Comparison of ENCODE assay signal across 8 cellular contexts in the genomic region with DNA sequence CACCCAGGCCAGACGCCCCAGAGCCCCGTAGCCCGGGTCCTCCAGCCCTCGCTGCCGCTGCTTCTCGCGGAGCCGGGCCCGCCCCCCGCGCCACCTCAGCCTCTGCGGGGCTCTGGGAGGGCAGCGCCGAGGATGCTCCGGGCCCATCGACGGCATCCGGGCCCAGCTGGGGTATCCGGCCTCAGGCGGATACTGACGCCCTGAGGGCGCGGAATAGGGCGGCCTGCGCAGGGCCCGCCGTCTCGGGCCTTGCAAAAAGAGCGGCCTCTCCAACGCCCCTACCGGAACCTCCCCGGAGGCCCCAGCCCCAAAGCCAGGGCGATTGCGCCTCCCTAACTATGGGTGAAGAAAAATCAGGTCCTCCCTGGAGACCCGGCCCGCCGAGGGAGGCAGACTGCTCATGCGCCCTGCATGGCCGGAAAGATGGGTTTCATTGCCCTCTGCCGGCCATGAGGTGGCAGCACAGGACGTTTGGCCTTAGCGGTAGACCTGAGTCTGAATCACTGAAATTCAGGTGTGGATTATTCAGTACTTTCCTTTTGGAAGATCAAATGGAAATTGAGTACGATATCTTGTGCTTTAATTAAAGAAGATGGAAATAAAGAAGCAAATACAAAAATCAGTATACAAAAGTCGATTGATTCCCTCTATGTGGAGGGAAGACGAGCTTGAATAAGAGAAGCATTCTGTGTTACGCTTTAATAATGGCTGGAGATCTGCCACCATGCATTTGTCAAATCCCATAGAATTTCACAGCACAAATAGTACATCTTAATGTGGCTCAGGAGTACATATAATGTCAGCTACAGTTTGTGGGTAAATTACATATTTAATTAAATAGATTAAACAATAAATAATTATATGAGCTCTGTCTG. TPM values are rescaled to one million over a fixed set of nuclear protein-coding genes. Genes with fewer than 3 reads are reported as not detected.
DNase-seq lines count a peak whose midpoint lies in the region; ATAC-seq and TF ChIP-seq lines count a peak whose summit lies in the region.
"Not testable (repeated sequence)": the region's sequence is repeated elsewhere in the genome, so short reads cannot be mapped to it uniquely, and the experiment has no call there.

No MANE protein-coding gene starts in this region.

- 5% methylated on average over 46 of the region's 46 CpGs for WGBS in right cardiac atrium

- not testable (repeated sequence) for H3K36me3 ChIP-seq in HUES48 (ENCODE audit: control insufficient read depth, insufficient read depth, low read length); osteoblast (ENCODE audit: insufficient read depth, low read length)

- not testable (repeated sequence) for H3K4me1 ChIP-seq in HUES48 (ENCODE audit: control insufficient read depth, insufficient read depth, low read length); right cardiac atrium (ENCODE audit: control insufficient read depth, insufficient read depth, low read length); osteoblast (ENCODE audit: insufficient read depth, low read length)

- H3K9me3 Mint-ChIP-seq in Calu3 (ENCODE audit: low read depth, unreplicated experiment); stimulated activated memory B cell treated with anti-CD40 and anti-IgM and Interleukin-4, amounts not matched to agents 10 μg/mL and 1 μg/mL and 100 μg/mL, for 72 hours: not testable (repeated sequence)

- H3K27me3 Mint-ChIP-seq in Calu3 (ENCODE audit: unreplicated experiment); stimulated activated memory B cell treated with anti-CD40 and anti-IgM and Interleukin-4, amounts not matched to agents 10 μg/mL and 1 μg/mL and 100 μg/mL, for 72 hours: not testable (repeated sequence)

- peak overlapping the region; percentile 53; the same call in 1 of the 2 replicates for H3K4me3 ChIP-seq in HUES48 (ENCODE audit: low read depth, low read length)
- peak overlapping the region; percentile 44 for H3K4me3 ChIP-seq in right cardiac atrium (ENCODE audit: low read length)
- peak overlapping the region; percentile 72 for H3K4me3 ChIP-seq in osteoblast (ENCODE audit: insufficient read depth, low read length)

- H3K27ac ChIP-seq in HUES48 (ENCODE audit: low read depth, low read length); right cardiac atrium (ENCODE audit: low read length); osteoblast (ENCODE audit: low read depth, low read length): not testable (repeated sequence)

- H3K4me3 Mint-ChIP-seq in Calu3 (ENCODE audit: low read depth, unreplicated experiment): peak overlapping the region; percentile 67
- H3K4me3 Mint-ChIP-seq in stimulated activated memory B cell treated with anti-CD40 and anti-IgM and Interleukin-4, amounts not matched to agents 10 μg/mL and 1 μg/mL and 100 μg/mL, for 72 hours: peak overlapping the region; percentile 76

- H3K9ac ChIP-seq in HUES48 (ENCODE audit: low read depth, low read length): 0 out of 2 replicates have a peak overlapping the region, but pooled peaks have one; percentile 36

- not testable (repeated sequence) for ATAC-seq in right cardiac atrium; stimulated activated memory B cell treated with anti-CD40 and anti-IgM and Interleukin-4, amounts not matched to agents 10 μg/mL and 1 μg/mL and 100 μg/mL, for 72 hours

- DNase-seq in Calu3 (peak; percentile 82), NCI-H82 (lab: John Stamatoyannopoulos, UW) (peak; percentile 78), T47D (ENCODE audit: low read depth in 1 of 2, low spot score in 1 of 2) (peak; percentile 65 to 82), right cardiac atrium (peak; percentile 80 to 92 (median 89)), osteoblast (ENCODE audit: insufficient read length, low spot score, missing footprints) (peak; percentile 86)
- DNase-seq in activated CD4-positive, alpha-beta T cell treated with anti-CD3 and anti-CD28 coated beads for 4 hours: peak; percentile 78 to 81

- TF ChIP-seq CTCF in Calu3 (IDR thresholded peaks at IDR 0.05; ENCODE audit: unreplicated experiment) (peak; percentile 64), osteoblast (IDR thresholded peaks at IDR 0.05; ENCODE audit: extremely low read depth, low read depth, low read length) (peak; percentile 57)

- H2AFZ ChIP-seq in osteoblast (ENCODE audit: low read length): not testable (repeated sequence)

- not testable (repeated sequence) for H3K4me1 Mint-ChIP-seq in Calu3 (ENCODE audit: low read depth, unreplicated experiment); stimulated activated memory B cell treated with anti-CD40 and anti-IgM and Interleukin-4, amounts not matched to agents 10 μg/mL and 1 μg/mL and 100 μg/mL, for 72 hours

- peak overlapping the region; percentile 64 for H3K4me2 ChIP-seq in osteoblast (ENCODE audit: insufficient read depth, low read length)

- not testable (repeated sequence) for H3K36me3 Mint-ChIP-seq in Calu3 (ENCODE audit: insufficient read depth, unreplicated experiment); stimulated activated memory B cell treated with anti-CD40 and anti-IgM and Interleukin-4, amounts not matched to agents 10 μg/mL and 1 μg/mL and 100 μg/mL, for 72 hours

- not testable (repeated sequence) for H3K27me3 ChIP-seq in HUES48 (ENCODE audit: control insufficient read depth, insufficient read depth, low read length); right cardiac atrium (ENCODE audit: control insufficient read depth, insufficient read depth); osteoblast (ENCODE audit: insufficient read depth, low read length)

- H3K9me3 ChIP-seq in HUES48 (ENCODE audit: control insufficient read depth, insufficient read depth, low read length); right cardiac atrium (ENCODE audit: control insufficient read depth, low read length); osteoblast (ENCODE audit: low read depth, low read length): not testable (repeated sequence)

- H3K27ac Mint-ChIP-seq in Calu3 (ENCODE audit: unreplicated experiment): not testable (repeated sequence)
- H3K27ac Mint-ChIP-seq in stimulated activated memory B cell treated with anti-CD40 and anti-IgM and Interleukin-4, amounts not matched to agents 10 μg/mL and 1 μg/mL and 100 μg/mL, for 72 hours: peak overlapping the region; percentile 73

- not testable (repeated sequence) for H4K20me1 ChIP-seq in osteoblast (ENCODE audit: insufficient read depth, low read length)

- in situ Hi-C loops in T47D (cut with HindIII; ENCODE audit: low pct_unique_long_range_greater_than_20kb, low sequenced_read_pairs): not testable (repeated sequence)

- CTCF ChIA-PET in Calu3 (lab: Charles Lee): interaction anchor here (2.2 kb wide), 1 partner anchor 13 kb away, joined by 8 read pairs; no protein-coding TSS in a partner anchor

- intact Hi-C loops in Calu3 (cut with micrococcal nuclease; ENCODE audit: unreplicated experiment); right cardiac atrium (cut with DNase I): not testable (repeated sequence)

- not testable (repeated sequence) for H3K79me2 ChIP-seq in osteoblast (ENCODE audit: insufficient read depth, low read length)

- not testable (repeated sequence) for BruUV-seq in Calu3 (replicated peaks; lab: Mats Ljungman, UMichigan)

RNA-seq across cellular contexts. Expression of gene DEFB108B, which starts 19.3 kb away (rescaled TPM):
- total RNA-seq in Calu3 (2022) (not detected in 2 replicates), right cardiac atrium (not detected), osteoblast (not detected in 2 replicates)
- polyA plus RNA-seq in right cardiac atrium: not detected
